ENCODE assay signal across 21 cellular contexts in the genomic region with DNA sequence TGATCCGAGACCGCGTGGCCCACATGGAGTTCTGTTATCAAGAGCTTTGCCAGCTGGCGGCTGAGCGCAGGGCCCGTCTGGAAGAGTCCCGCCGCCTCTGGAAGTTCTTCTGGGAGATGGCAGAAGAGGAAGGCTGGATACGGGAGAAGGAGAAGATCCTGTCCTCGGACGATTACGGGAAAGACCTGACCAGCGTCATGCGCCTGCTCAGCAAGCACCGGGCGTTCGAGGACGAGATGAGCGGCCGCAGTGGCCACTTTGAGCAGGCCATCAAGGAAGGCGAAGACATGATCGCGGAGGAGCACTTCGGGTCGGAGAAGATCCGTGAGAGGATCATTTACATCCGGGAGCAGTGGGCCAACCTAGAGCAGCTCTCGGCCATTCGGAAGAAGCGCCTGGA.
A peak's percentile ranks its signal among the peaks of the same experiment; 100 is the strongest.
DNase-seq lines count a peak whose midpoint lies in the region; ATAC-seq and TF ChIP-seq lines count a peak whose summit lies in the region.
"Had no signal": no experiment of that assay in that cellular context is flagged by ENCODE, and none has a peak within 500 bp of the region (broad histone marks: within the 10 kb centered on the region; RNA-seq: fewer than 3 reads in every experiment).

No MANE protein-coding gene starts in this region.

- 98% methylated on average over 28 of the region's 30 CpGs for WGBS in hepatocyte (ENCODE audit: low lambda C conversion rate, missing lambda C conversion rate)
- WGBS in sigmoid colon, 2 donors: 97 to 98% methylated on average over 30 of the region's 30 CpGs

- H3K27me3 Mint-ChIP-seq in activated CD8-positive, alpha-beta T cell treated with anti-CD3 and anti-CD28 coated beads for 36 hours: no peaks in the 10 kb centered on the region
- no peaks in the 10 kb centered on the region for H3K27me3 Mint-ChIP-seq in activated CD8-positive, alpha-beta T cell treated with anti-CD3 and anti-CD28 coated beads, Interleukin-2, amount 10 ng/mL, durations not matched to agents 7 days and 5 days (ENCODE audit: low read depth)
- no peaks in the 10 kb centered on the region for H3K27me3 Mint-ChIP-seq in activated B cell treated with CpG ODN at 0.5 μM for 24 hours
- H3K27me3 Mint-ChIP-seq: natural killer cell treated with Interleukin-12 subunit alpha and Interleukin-12 subunit beta and Interleukin-15 and Interleukin-18, amount 100 ng/mL, for 72 hours; stimulated activated naive CD8-positive, alpha-beta T cell treated with anti-CD3 and anti-CD28 coated beads, Interleukin-15, amount 100 ng/mL, for 72 hours had no signal

- TF ChIP-seq EP300 in sigmoid colon (IDR thresholded peaks at IDR 0.05): no peak

- H3K79me2 ChIP-seq in hepatocyte (peaks cover 56% of the 10 kb centered on the region), osteoblast (ENCODE audit: insufficient read depth, low read length) (peaks cover 53% of the 10 kb centered on the region)

- H2AFZ ChIP-seq in hepatocyte (no peak overlapping the region), osteoblast (ENCODE audit: low read length) (no peak overlapping the region)

- H3K36me3 Mint-ChIP-seq in activated CD8-positive, alpha-beta T cell treated with anti-CD3 and anti-CD28 coated beads for 36 hours (ENCODE audit: low read depth): peaks cover 65% of the 10 kb centered on the region
- peaks cover 76% of the 10 kb centered on the region for H3K36me3 Mint-ChIP-seq in activated CD8-positive, alpha-beta T cell treated with anti-CD3 and anti-CD28 coated beads, Interleukin-2, amount 10 ng/mL, durations not matched to agents 7 days and 5 days (ENCODE audit: low read depth)
- peaks cover 93% of the 10 kb centered on the region for H3K36me3 Mint-ChIP-seq in activated B cell treated with CpG ODN at 0.5 μM for 24 hours (ENCODE audit: low read depth)

- CTCF ChIA-PET in activated CD8-positive, alpha-beta T cell treated with anti-CD3 and anti-CD28 coated beads for 36 hours (lab: Charles Lee): interaction anchor here (1.0 to 1.5 kb wide), 3 partner anchors 29 to 106 kb away, joined by 3 to 5 read pairs (median 3); no protein-coding TSS in a partner anchor
- CTCF ChIA-PET in activated CD8-positive, alpha-beta T cell treated with anti-CD3 and anti-CD28 coated beads, Interleukin-2, amount 10 ng/mL, durations not matched to agents 7 days and 5 days (lab: Charles Lee): interaction anchor here (0.9 kb wide), 1 partner anchor 24 kb away, joined by 3 read pairs; no protein-coding TSS in a partner anchor
- CTCF ChIA-PET in activated B cell treated with CpG ODN at 0.5 μM for 24 hours (lab: Charles Lee): no interaction called here

- H4K20me1 ChIP-seq in hepatocyte (ENCODE audit: insufficient read depth, poor library complexity, severe bottlenecking) (no peaks in the 10 kb centered on the region), osteoblast (ENCODE audit: insufficient read depth, low read length) (no peaks in the 10 kb centered on the region)

- H3K4me1 ChIP-seq in hepatocyte (ENCODE audit: insufficient read depth): peaks cover under 1% of the 10 kb centered on the region
- peaks cover 20% of the 10 kb centered on the region for H3K4me1 ChIP-seq in osteoblast (ENCODE audit: insufficient read depth, low read length)
- peaks cover 0 to 25% (median 15%) of the 10 kb centered on the region in 4 donors for H3K4me1 ChIP-seq in sigmoid colon

- H3K27me3 ChIP-seq in hepatocyte: no peaks in the 10 kb centered on the region
- H3K27me3 ChIP-seq in osteoblast (ENCODE audit: insufficient read depth, low read length): no peaks in the 10 kb centered on the region
- no peaks in the 10 kb centered on the region for H3K27me3 ChIP-seq in sigmoid colon
- H3K27me3 ChIP-seq: esophagus muscularis mucosa had no signal

- no peak for TF ChIP-seq CTCF in activated CD8-positive, alpha-beta T cell treated with anti-CD3 and anti-CD28 coated beads for 36 hours (IDR thresholded peaks at IDR 0.05)
- TF ChIP-seq CTCF in activated B cell treated with CpG ODN at 0.5 μM for 24 hours (IDR thresholded peaks at IDR 0.05) (no peak), hepatocyte (IDR thresholded peaks at IDR 0.05; ENCODE audit: poor library complexity) (no peak), osteoblast (IDR thresholded peaks at IDR 0.05; ENCODE audit: extremely low read depth, low read depth, low read length) (no peak), sigmoid colon (IDR thresholded peaks at IDR 0.05) (no peak)

- peak overlapping the region; percentile 75 for H3K27ac ChIP-seq in hepatocyte
- H3K27ac ChIP-seq in temporal lobe (ENCODE audit: low read depth, low read length): peak overlapping the region; percentile 39
- H3K27ac ChIP-seq in osteoblast (ENCODE audit: low read depth, low read length): no peak overlapping the region
- no peak overlapping the region for H3K27ac ChIP-seq in sigmoid colon
- H3K27ac ChIP-seq: SK-N-MC had no signal

- POLR2A ChIA-PET in activated CD8-positive, alpha-beta T cell treated with anti-CD3 and anti-CD28 coated beads for 36 hours (lab: Charles Lee): interaction anchor here (0.8 to 1.4 kb wide), 3 partner anchors 89 to 522 kb away, joined by 3 to 4 read pairs (median 3); no protein-coding TSS in a partner anchor
- POLR2A ChIA-PET in activated CD8-positive, alpha-beta T cell treated with anti-CD3 and anti-CD28 coated beads, Interleukin-2, amount 10 ng/mL, durations not matched to agents 7 days and 5 days (lab: Charles Lee): interaction anchor here (0.6 to 1.1 kb wide), 2 partner anchors 49 to 657 kb away, joined by 3 read pairs; no protein-coding TSS in a partner anchor
- POLR2A ChIA-PET in activated B cell treated with CpG ODN at 0.5 μM for 24 hours (lab: Charles Lee): interaction anchor here (2.2 kb wide), 1 partner anchor 70 kb away, joined by 9 read pairs; no protein-coding TSS in a partner anchor

- H3K9me3 ChIP-seq in hepatocyte (ENCODE audit: low read depth) (no peaks in the 10 kb centered on the region), osteoblast (ENCODE audit: low read depth, low read length) (no peaks in the 10 kb centered on the region), sigmoid colon (no peaks in the 10 kb centered on the region)
- H3K9me3 ChIP-seq: esophagus muscularis mucosa had no signal

- no peak for ATAC-seq in activated CD8-positive, alpha-beta T cell treated with anti-CD3 and anti-CD28 coated beads for 36 hours
- ATAC-seq in activated CD8-positive, alpha-beta T cell treated with anti-CD3 and anti-CD28 coated beads, Interleukin-2, amount 10 ng/mL, durations not matched to agents 7 days and 5 days: no peak
- ATAC-seq in activated B cell treated with CpG ODN at 0.5 μM for 24 hours (ENCODE audit: low read depth): no peak
- ATAC-seq: activated T-cell treated with anti-CD3 and anti-CD28 coated beads, Interleukin-2, amount 50 U/mL, for 72 hours; stimulated activated naive CD8-positive, alpha-beta T cell treated with anti-CD3 and anti-CD28 coated beads, Interleukin-15, amount 100 ng/mL, for 72 hours had no signal

- H3K36me3 ChIP-seq in hepatocyte (replicated peaks; ENCODE audit: insufficient read depth, low read depth): peaks cover 3% of the 10 kb centered on the region
- peaks cover 94% of the 10 kb centered on the region for H3K36me3 ChIP-seq in osteoblast (ENCODE audit: insufficient read depth, low read length)
- H3K36me3 ChIP-seq in sigmoid colon: peaks cover 48 to 99% (median 76%) of the 10 kb centered on the region in 4 donors

- intact Hi-C loops in activated CD8-positive, alpha-beta T cell treated with anti-CD3 and anti-CD28 coated beads for 36 hours (cut with micrococcal nuclease): no loop called here
- intact Hi-C loops in activated B cell treated with CpG ODN at 0.5 μM for 24 hours (cut with micrococcal nuclease): no loop called here
- intact Hi-C loops in sigmoid colon (cut with DNase I): no loop called here

- peaks cover 15% of the 10 kb centered on the region for H3K4me1 Mint-ChIP-seq in activated CD8-positive, alpha-beta T cell treated with anti-CD3 and anti-CD28 coated beads for 36 hours (ENCODE audit: low read depth)
- peaks cover 5% of the 10 kb centered on the region for H3K4me1 Mint-ChIP-seq in activated CD8-positive, alpha-beta T cell treated with anti-CD3 and anti-CD28 coated beads, Interleukin-2, amount 10 ng/mL, durations not matched to agents 7 days and 5 days (ENCODE audit: low read depth)
- peaks cover 25% of the 10 kb centered on the region for H3K4me1 Mint-ChIP-seq in activated B cell treated with CpG ODN at 0.5 μM for 24 hours

- no peak for TF ChIP-seq POLR2A in sigmoid colon (IDR thresholded peaks at IDR 0.05)

- no peak overlapping the region for H3K4me3 ChIP-seq in hepatocyte
- no peak overlapping the region for H3K4me3 ChIP-seq in osteoblast (ENCODE audit: insufficient read depth, low read length)
- H3K4me3 ChIP-seq in sigmoid colon: no peak overlapping the region
- H3K4me3 ChIP-seq: esophagus muscularis mucosa, SK-N-MC had no signal

- DNase-seq in activated CD8-positive, alpha-beta T cell treated with anti-CD3 and anti-CD28 coated beads for 36 hours: no peak
- DNase-seq in activated CD8-positive, alpha-beta T cell treated with anti-CD3 and anti-CD28 coated beads, Interleukin-2, amount 10 ng/mL, durations not matched to agents 7 days and 5 days: no peak
- no peak for DNase-seq in activated B cell treated with CpG ODN at 0.5 μM for 24 hours
- DNase-seq in hepatocyte (ENCODE audit: low spot score): no peak
- no peak for DNase-seq in osteoblast (ENCODE audit: insufficient read length, low spot score, missing footprints)
- DNase-seq in epidermal melanocyte (ENCODE audit: insufficient read length, low spot score): no peak
- no peak for DNase-seq in sigmoid colon
- DNase-seq: activated CD4-positive, CD25-positive, alpha-beta regulatory T cell; activated T-cell treated with anti-CD3 and anti-CD28 coated beads, Interleukin-2, amount 50 U/mL, for 72 hours; HFFc6; kidney glomerular epithelial cell; NCI-H1105; NCI-H2029 treated with DMSO at 0.1 percent for 48 hours; NCI-H446; stimulated activated CD4-positive, alpha-beta T cell treated with anti-CD3 and anti-CD28 coated beads, Interleukin-1b, Interleukin-23, amount 100 ng/mL, for 48 hours; stimulated activated naive CD8-positive, alpha-beta T cell treated with anti-CD3 and anti-CD28 coated beads, Interleukin-15, amount 100 ng/mL, for 72 hours had no signal

- H3K9me2 ChIP-seq in hepatocyte (replicated peaks; ENCODE audit: insufficient read depth): no peaks in the 10 kb centered on the region

- H3K4me3 Mint-ChIP-seq in activated CD8-positive, alpha-beta T cell treated with anti-CD3 and anti-CD28 coated beads for 36 hours: no peak overlapping the region
- no peak overlapping the region for H3K4me3 Mint-ChIP-seq in activated CD8-positive, alpha-beta T cell treated with anti-CD3 and anti-CD28 coated beads, Interleukin-2, amount 10 ng/mL, durations not matched to agents 7 days and 5 days
- H3K4me3 Mint-ChIP-seq in activated B cell treated with CpG ODN at 0.5 μM for 24 hours: no peak overlapping the region
- H3K4me3 Mint-ChIP-seq: activated T-cell treated with anti-CD3 and anti-CD28 coated beads, Interleukin-2, amount 50 U/mL, for 72 hours; HFFc6; natural killer cell treated with Interleukin-12 subunit alpha and Interleukin-12 subunit beta and Interleukin-15 and Interleukin-18, amount 100 ng/mL, for 72 hours; stimulated activated naive CD8-positive, alpha-beta T cell treated with anti-CD3 and anti-CD28 coated beads, Interleukin-15, amount 100 ng/mL, for 72 hours; T-helper 2 cell treated with Interferon-gamma antibody and Interleukin-4, amounts not matched to agents 5 μg/mL and 100 μg/mL, for 36 hours had no signal

- no peak overlapping the region for H3K4me2 ChIP-seq in hepatocyte
- H3K4me2 ChIP-seq in osteoblast (ENCODE audit: insufficient read depth, low read length): no peak overlapping the region

- peak overlapping the region; percentile 71 for H3K27ac Mint-ChIP-seq in activated CD8-positive, alpha-beta T cell treated with anti-CD3 and anti-CD28 coated beads for 36 hours
- H3K27ac Mint-ChIP-seq in activated CD8-positive, alpha-beta T cell treated with anti-CD3 and anti-CD28 coated beads, Interleukin-2, amount 10 ng/mL, durations not matched to agents 7 days and 5 days: no peak overlapping the region
- peak overlapping the region; percentile 70 for H3K27ac Mint-ChIP-seq in activated B cell treated with CpG ODN at 0.5 μM for 24 hours
- H3K27ac Mint-ChIP-seq: activated T-cell treated with anti-CD3 and anti-CD28 coated beads, Interleukin-2, amount 50 U/mL, for 72 hours; HFFc6; stimulated activated naive CD8-positive, alpha-beta T cell treated with anti-CD3 and anti-CD28 coated beads, Interleukin-15, amount 100 ng/mL, for 72 hours; T-helper 2 cell treated with Interferon-gamma antibody and Interleukin-4, amounts not matched to agents 5 μg/mL and 100 μg/mL, for 36 hours had no signal

- H3K9me3 Mint-ChIP-seq in activated CD8-positive, alpha-beta T cell treated with anti-CD3 and anti-CD28 coated beads for 36 hours: no peaks in the 10 kb centered on the region
- no peaks in the 10 kb centered on the region for H3K9me3 Mint-ChIP-seq in activated CD8-positive, alpha-beta T cell treated with anti-CD3 and anti-CD28 coated beads, Interleukin-2, amount 10 ng/mL, durations not matched to agents 7 days and 5 days (ENCODE audit: insufficient read depth)
- H3K9me3 Mint-ChIP-seq in activated B cell treated with CpG ODN at 0.5 μM for 24 hours: no peaks in the 10 kb centered on the region
- H3K9me3 Mint-ChIP-seq: activated T-cell treated with anti-CD3 and anti-CD28 coated beads, Interleukin-2, amount 50 U/mL, for 72 hours; HFFc6; natural killer cell treated with Interleukin-12 subunit alpha and Interleukin-12 subunit beta and Interleukin-15 and Interleukin-18, amount 100 ng/mL, for 72 hours; stimulated activated naive CD8-positive, alpha-beta T cell treated with anti-CD3 and anti-CD28 coated beads, Interleukin-15, amount 100 ng/mL, for 72 hours; T-helper 2 cell treated with Interferon-gamma antibody and Interleukin-4, amounts not matched to agents 5 μg/mL and 100 μg/mL, for 36 hours had no signal

Comparison
In these comparisons a context has a peak if more than half of its experiments do, and no peak if none do; other contexts are left out.
1. H3K27ac ChIP-seq: peak in hepatocyte (single experiment) and temporal lobe (single experiment); none in osteoblast (single experiment) and sigmoid colon (0 of 4).